ENCODE assay signal across 24 cellular contexts in the genomic region with DNA sequence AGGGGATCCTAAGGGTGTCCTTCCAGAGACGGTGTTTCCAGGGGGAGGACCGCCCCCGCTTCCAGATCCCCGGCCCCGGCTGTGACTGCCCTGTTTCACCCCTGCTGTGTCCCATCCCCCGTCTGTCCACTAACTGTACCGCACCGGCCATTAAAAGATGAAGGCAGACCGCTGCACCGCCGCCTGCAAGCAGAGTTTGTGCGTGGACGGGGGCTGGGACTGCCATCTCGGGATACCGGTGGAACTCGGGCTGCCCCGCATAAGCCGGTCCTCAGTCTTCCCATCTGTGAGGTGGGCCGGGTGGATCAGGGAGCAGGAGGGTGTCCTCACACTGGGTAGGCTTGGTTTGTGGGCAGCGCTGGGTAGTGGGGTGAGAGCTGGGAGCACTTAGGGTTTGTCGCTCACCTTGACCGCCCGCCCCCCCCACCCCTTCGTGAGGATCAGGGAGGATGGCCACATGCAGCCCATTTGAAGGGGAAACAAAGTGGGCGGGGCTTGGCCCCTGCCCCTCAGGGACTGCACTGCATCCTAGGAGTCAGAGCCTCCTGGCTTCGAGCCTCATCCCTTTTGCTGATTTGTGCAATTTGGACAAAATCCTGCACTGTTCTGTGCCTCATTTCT. TPM values are rescaled to one million over a fixed set of nuclear protein-coding genes. Genes with fewer than 3 reads are reported as not detected.
A peak's percentile ranks its signal among the peaks of the same experiment; 100 is the strongest.
DNase-seq lines count a peak whose midpoint lies in the region; ATAC-seq, FAIRE-seq and TF ChIP-seq lines count a peak whose summit lies in the region.
"Had no signal": no experiment of that assay in that cellular context is flagged by ENCODE, and none has a peak within 500 bp of the region (broad histone marks: within the 10 kb centered on the region; RNA-seq: fewer than 3 reads in every experiment).

No MANE protein-coding gene starts in this region.

- H3K27ac Mint-ChIP-seq in naive thymus-derived CD8-positive, alpha-beta T cell: peak overlapping the region in 2 of 10 donors; percentile 43 to 59
- H3K27ac Mint-ChIP-seq: CD4-positive, CD25-positive, alpha-beta regulatory T cell had no signal

- H3K36me3 Mint-ChIP-seq in naive thymus-derived CD8-positive, alpha-beta T cell: peaks cover 0 to 20% (median 5%) of the 10 kb centered on the region in 3 donors

- no peak overlapping the region for H3K4me2 ChIP-seq in GM23248 (ENCODE audit: unreplicated experiment)
- no peak overlapping the region for H3K4me2 ChIP-seq in PC-9
- no peak overlapping the region for H3K4me2 ChIP-seq in HepG2 (ENCODE audit: low read depth, low read length)
- H3K4me2 ChIP-seq: BLaER1 had no signal

- POLR2A ChIA-PET in PC-9 (lab: Charles Lee; ENCODE audit: unreplicated experiment) (no interaction called here), HepG2 (lab: Yijun Ruan, JAX) (no interaction called here)
- POLR2A ChIA-PET in naive thymus-derived CD8-positive, alpha-beta T cell (lab: Charles Lee): no interaction called here

- no peak overlapping the region for H3K27ac ChIP-seq in GM23248
- H3K27ac ChIP-seq in PC-9: no peak overlapping the region
- H3K27ac ChIP-seq in HepG2 (ENCODE audit: extremely low read length, insufficient read depth, low read length): no peak overlapping the region
- H3K27ac ChIP-seq: BLaER1, HL-60, SK-N-MC had no signal

- H3K9me3 Mint-ChIP-seq in naive thymus-derived CD8-positive, alpha-beta T cell: no peaks in the 10 kb centered on the region

- WGBS in GM23248 (ENCODE audit: low coverage in 1 of 2, low lambda C conversion rate in 2 of 2, missing lambda C conversion rate in 2 of 2), 2 experiments: 60% methylated on average over 26 of the region's 26 CpGs
- WGBS in HepG2 (ENCODE audit: low lambda C conversion rate): 90% methylated on average over 18 of the region's 26 CpGs

- H4K20me1 ChIP-seq in GM23248 (ENCODE audit: insufficient read depth) (no peaks in the 10 kb centered on the region), PC-9 (ENCODE audit: insufficient read depth) (no peaks in the 10 kb centered on the region), HepG2 (ENCODE audit: insufficient read depth, low read length) (no peaks in the 10 kb centered on the region)

- no peak overlapping the region for H3K4me3 Mint-ChIP-seq in naive thymus-derived CD8-positive, alpha-beta T cell

- BruUV-seq in PC-9 (replicated peaks; lab: Mats Ljungman, UMichigan) (TSS peak; percentile 14), HepG2 (replicated peaks; lab: Mats Ljungman, UMichigan) (no TSS peak)

- TF ChIP-seq POLR2A in HepG2 (IDR thresholded peaks at IDR 0.05; ENCODE audit: insufficient read depth in 1 of 2, low read depth in 2 of 2, low read length in 2 of 2): no peak

- no peak overlapping the region for H3K4me3 ChIP-seq in GM23248
- H3K4me3 ChIP-seq in PC-9: no peak overlapping the region
- no peak overlapping the region for H3K4me3 ChIP-seq in HepG2 (replicated peaks in 1 of 3; ENCODE audit: insufficient read depth in 1 of 3, low read depth in 2 of 3, low read length in 3 of 3)
- H3K4me3 ChIP-seq: BLaER1, GM12878, SK-N-MC had no signal

- H3K79me2 ChIP-seq in GM23248 (ENCODE audit: insufficient read depth): no peaks in the 10 kb centered on the region
- H3K79me2 ChIP-seq in PC-9 (ENCODE audit: low read depth): no peaks in the 10 kb centered on the region
- no peaks in the 10 kb centered on the region for H3K79me2 ChIP-seq in HepG2 (ENCODE audit: insufficient read depth, low read length)

- in situ Hi-C loops in GM23248 (cut with MboI) (no loop called here), HepG2 (cut with HindIII; ENCODE audit: extremely low pct_ligation_motif_present, low pct_unique_long_range_greater_than_20kb) (no loop called here)

- TF ChIP-seq RAD21 in HepG2 (CRISPR knock-in tag; IDR thresholded peaks at IDR 0.05): no peak

- TF ChIP-seq EP300 in HepG2 (IDR thresholded peaks at IDR 0.05; ENCODE audit: low read depth in 2 of 2, low read length in 2 of 2) (no peak), HepG2 (CRISPR knock-in tag; IDR thresholded peaks at IDR 0.05; ENCODE audit: borderline replicate concordance) (no peak)

- H3K4me1 ChIP-seq in GM23248 (ENCODE audit: insufficient read depth): no peaks in the 10 kb centered on the region
- H3K4me1 ChIP-seq in PC-9 (replicated peaks; ENCODE audit: insufficient read depth): no peaks in the 10 kb centered on the region
- no peaks in the 10 kb centered on the region for H3K4me1 ChIP-seq in HepG2 (ENCODE audit: insufficient read depth, low read length)

- H3K9me3 ChIP-seq in GM23248 (ENCODE audit: low read depth) (no peaks in the 10 kb centered on the region), PC-9 (ENCODE audit: insufficient read depth, low read depth) (no peaks in the 10 kb centered on the region), HepG2 (ENCODE audit: low read length) (no peaks in the 10 kb centered on the region)
- H3K9me3 ChIP-seq: BLaER1 had no signal

- H3K27me3 Mint-ChIP-seq in naive thymus-derived CD8-positive, alpha-beta T cell: peaks cover 0 to 2% (median 0%) of the 10 kb centered on the region in 5 donors
- H3K27me3 Mint-ChIP-seq: CD4-positive, CD25-positive, alpha-beta regulatory T cell had no signal

- H3K36me3 ChIP-seq in GM23248 (ENCODE audit: low read depth) (no peaks in the 10 kb centered on the region), PC-9 (ENCODE audit: low read depth) (no peaks in the 10 kb centered on the region), HepG2 (replicated peaks in 1 of 2; ENCODE audit: control insufficient read depth in 1 of 2, insufficient read depth in 2 of 2, low read length in 2 of 2) (peaks cover 0 to 2% of the 10 kb centered on the region in 2 experiments; a peak in 2 of 5 replicates)

- peaks cover 5% of the 10 kb centered on the region; the same call in 1 of the 2 replicates for H3F3A ChIP-seq in GM23248 (ENCODE audit: insufficient read depth)
- no peaks in the 10 kb centered on the region for H3F3A ChIP-seq in PC-9 (ENCODE audit: insufficient read depth, low read depth)

- H2AFZ ChIP-seq in GM23248 (no peak overlapping the region), PC-9 (no peak overlapping the region), HepG2 (ENCODE audit: low read length) (no peak overlapping the region)

- ATAC-seq in HepG2 (0 out of 3 replicates have a peak, but pooled peaks have one; percentile 2), sciatic nerve (peak; percentile 5), HG03439 (IDR thresholded peaks at IDR 0.05; ENCODE audit: unreplicated experiment) (no peak)
- no peak for ATAC-seq in naive thymus-derived CD8-positive, alpha-beta T cell
- ATAC-seq: GM12878 had no signal

- TF ChIP-seq CTCF in PC-9 (conservative IDR thresholded peaks at IDR 0.05) (no peak), HepG2 (CRISPR knock-in tag; IDR thresholded peaks at IDR 0.05) (no peak)

- H3K4me1 Mint-ChIP-seq in naive thymus-derived CD8-positive, alpha-beta T cell: peaks cover 0 to 4% (median 0%) of the 10 kb centered on the region in 4 donors

- no peak for FAIRE-seq in HepG2 (lab: Jason Lieb, UNC)
- FAIRE-seq: A204.1, D721Med, GM12878, H1, RCC 7860 had no signal

- H3K9ac ChIP-seq in GM23248 (no peak overlapping the region), HepG2 (ENCODE audit: insufficient read depth, low read depth, low read length) (no peak overlapping the region)
- H3K9ac ChIP-seq: BLaER1 had no signal

- H3K27me3 ChIP-seq in GM23248 (replicated peaks; ENCODE audit: insufficient read depth): no peaks in the 10 kb centered on the region
- peaks cover 14% of the 10 kb centered on the region; the same call in 1 of the 2 replicates for H3K27me3 ChIP-seq in PC-9 (ENCODE audit: insufficient read depth, low read depth)
- no peaks in the 10 kb centered on the region for H3K27me3 ChIP-seq in HepG2 (ENCODE audit: control insufficient read depth in 1 of 2, insufficient read depth in 2 of 2, low read length in 2 of 2)
- H3K27me3 ChIP-seq: BLaER1 had no signal

- H3K9me2 ChIP-seq in GM23248 (ENCODE audit: insufficient read depth): no peaks in the 10 kb centered on the region
- no peaks in the 10 kb centered on the region for H3K9me2 ChIP-seq in PC-9 (ENCODE audit: insufficient read depth)

- intact Hi-C loops in PC-9 (cut with micrococcal nuclease; ENCODE audit: unreplicated experiment) (no loop called here), HepG2 (cut with micrococcal nuclease; ENCODE audit: unreplicated experiment) (no loop called here), sciatic nerve (cut with DNase I) (no loop called here)

- CTCF ChIA-PET in PC-9 (lab: Charles Lee) (no interaction called here), HepG2 (lab: Yijun Ruan, JAX; ENCODE audit: low intra/inter-chr PET ratio, low total read pairs) (no interaction called here)

- DNase-seq in GM23248 (peak; percentile 24), PC-9 (no peak), HepG2 (ENCODE audit: low spot score) (no peak), sciatic nerve (ENCODE audit: low spot score) (no peak)
- DNase-seq in naive thymus-derived CD8-positive, alpha-beta T cell: no peak
- DNase-seq in activated CD4-positive, CD25-positive, alpha-beta regulatory T cell treated with anti-CD3 and anti-CD28 coated beads, Interleukin-2, amount 50 U/mL, for 72 hours: no peak
- DNase-seq: CD4-positive, CD25-positive, alpha-beta regulatory T cell; EL; GDM1; MV-4-11; NCI-H1105 treated with DMSO at 0.1 percent for 48 hours; NCI-H2029; NCI-H446 treated with DMSO at 0.1 percent for 48 hours; NCI-H526 treated with DMSO at 0.1 percent for 48 hours; SIG-M5 had no signal

RNA-seq across cellular contexts. Expression of gene SLC29A4, which starts 21.3 kb away (rescaled TPM):
- 1.2 and 2.1 TPM in 2 replicates for total RNA-seq in GM23248 (2014; rRNA removed; shearing (Covaris generic))
- polyA plus RNA-seq in GM23248 (2016; fragmentation: Nextera tagmentation; extraction: Ambion mirVana): 0.35 and 0.37 TPM in 2 replicates
- 7.9 and 10.3 TPM in 2 replicates for total RNA-seq in PC-9 (2021)
- total RNA-seq in HepG2 (2016; rRNA removed; fragmentation: Illumina TruSeq; extraction: Trizol): 21.2 and 31.7 TPM in 2 replicates
- 33.8 and 34.7 TPM in 2 replicates for total RNA-seq in HepG2 (2016; cell fraction: cytosol; rRNA removed; fragmentation: Illumina TruSeq; extraction: Trizol; ENCODE audit: low read depth)
- total RNA-seq in HepG2 (2016; cell fraction: insoluble cytoplasmic fraction; rRNA removed; fragmentation: Illumina TruSeq; extraction: Trizol): 18.9 and 30.5 TPM in 2 replicates
- 76.3 and 81.9 TPM in 2 replicates for total RNA-seq in HepG2 (2016; cell fraction: membrane; rRNA removed; fragmentation: Illumina TruSeq; extraction: Trizol)
- 18.2 and 22.5 TPM in 2 replicates for total RNA-seq in HepG2 (2016; cell fraction: nucleus; rRNA removed; fragmentation: Illumina TruSeq; extraction: Trizol)
- 29.7 and 53.0 TPM in 2 replicates for polyA plus RNA-seq in HepG2 (2011; rRNA removed)
- polyA plus RNA-seq in HepG2 (2011; cell fraction: cytosol; rRNA removed): 23.1 and 35.9 TPM in 2 replicates
- polyA plus RNA-seq in HepG2 (2011; cell fraction: nucleus; rRNA removed): 110 and 117 TPM in 2 replicates
- 21.6 and 26.5 TPM in 2 replicates for polyA plus RNA-seq in HepG2 (2012)
- 78.6 and 80.2 TPM in 2 replicates for polyA plus RNA-seq in HepG2 (2016; cell fraction: cytosol; fragmentation: Illumina TruSeq; extraction: Trizol; ENCODE audit: low read depth)
- polyA plus RNA-seq in HepG2 (2016; cell fraction: insoluble cytoplasmic fraction; fragmentation: Illumina TruSeq; extraction: Trizol; ENCODE audit: low read depth): 31.0 and 42.3 TPM in 2 replicates
- polyA plus RNA-seq in HepG2 (2016; cell fraction: membrane; fragmentation: Illumina TruSeq; extraction: Trizol; ENCODE audit: low read depth): 113 and 128 TPM in 2 replicates
- polyA plus RNA-seq in HepG2 (2016; cell fraction: nucleus; fragmentation: Illumina TruSeq; extraction: Trizol; ENCODE audit: insufficient read depth, low read depth): 57.1 and 65.3 TPM in 2 replicates
- polyA minus RNA-seq in HepG2 (2011; rRNA and poly(A)+ RNA removed; ENCODE audit: low replicate concordance): 1.5 and 136 TPM in 2 replicates
- 23.7 and 26.6 TPM in 2 replicates for polyA minus RNA-seq in HepG2 (2011; cell fraction: cytosol; rRNA and poly(A)+ RNA removed)
- 20.0 and 25.2 TPM in 2 replicates for polyA minus RNA-seq in HepG2 (2011; cell fraction: nucleus; rRNA and poly(A)+ RNA removed)
- total RNA-seq in sciatic nerve: 8.8 TPM
- total RNA-seq in naive thymus-derived CD8-positive, alpha-beta T cell: under 1 TPM; 0.05 to 0.16 TPM
- polyA plus RNA-seq in naive thymus-derived CD8-positive, alpha-beta T cell: under 1 TPM in 2 of 3 donors, not detected in 1; 0.27 to 0.39 TPM

Comparison
In these comparisons a context has a peak if more than half of its experiments do, and no peak if none do; other contexts are left out.
1. ATAC-seq: peak in HepG2 (single experiment) and sciatic nerve (single experiment); none in naive thymus-derived CD8-positive, alpha-beta T cell (0 of 2) and HG03439 (single experiment).